In genomic region chr5:141849371-141850182, GRCh38 we compare ENCODE assay signal across 8 cellular contexts. TPM values are rescaled to one million over a fixed set of nuclear protein-coding genes. Genes with fewer than 3 reads are reported as not detected.
DNase-seq lines count a peak whose midpoint lies in the region; ATAC-seq and TF ChIP-seq lines count a peak whose summit lies in the region.

No MANE protein-coding gene starts in this region.

- H3K4me3 ChIP-seq in parathyroid adenoma (ENCODE audit: low read depth, low read length) (peak overlapping the region; percentile 98), tibial artery (peak overlapping the region; percentile 89)

- no peaks in the 10 kb centered on the region for H3K9me3 Mint-ChIP-seq in activated naive CD8-positive, alpha-beta T cell treated with anti-CD3 and anti-CD28 coated beads for 36 hours

- peaks cover 17% of the 10 kb centered on the region for H3K4me1 Mint-ChIP-seq in activated naive CD8-positive, alpha-beta T cell treated with anti-CD3 and anti-CD28 coated beads for 36 hours

- ATAC-seq in GM21786 (IDR thresholded peaks at IDR 0.05; ENCODE audit: unreplicated experiment) (peak; percentile 76), SK-N-SH treated with all-trans-retinoic acid at 6 μM for 48 hours (peak; percentile 90), Right ventricle myocardium superior (ENCODE audit: poor library complexity) (peak; percentile 96)

- peak overlapping the region; percentile 100 for H3K27ac ChIP-seq in parathyroid adenoma
- H3K27ac ChIP-seq in tibial artery, result peak overlapping the region; percentile 96 to 100

- peak overlapping the region; percentile 91 for H3K9ac ChIP-seq in parathyroid adenoma

- H3K4me1 ChIP-seq in parathyroid adenoma (peaks cover 17% of the 10 kb centered on the region), tibial artery (peaks cover 0 to 40% (median 25%) of the 10 kb centered on the region in 4 donors)

- TF ChIP-seq CTCF in parathyroid adenoma (IDR thresholded peaks at IDR 0.05), result no peak
- TF ChIP-seq CTCF in tibial artery (IDR thresholded peaks at IDR 0.05), result no peak

- H3K36me3 ChIP-seq in parathyroid adenoma (ENCODE audit: control insufficient read depth, insufficient read depth, low read length) (no peaks in the 10 kb centered on the region), tibial artery (peaks cover 0 to 14% (median 10%) of the 10 kb centered on the region in 3 donors)

- peak overlapping the region; percentile 100 for H3K4me2 ChIP-seq in parathyroid adenoma (ENCODE audit: low read length)

- H3K4me3 Mint-ChIP-seq in activated naive CD8-positive, alpha-beta T cell treated with anti-CD3 and anti-CD28 coated beads for 36 hours, result peak overlapping the region; percentile 82

- no peaks in the 10 kb centered on the region for H3K9me3 ChIP-seq in parathyroid adenoma (ENCODE audit: control insufficient read depth, low read length)
- no peaks in the 10 kb centered on the region for H3K9me3 ChIP-seq in tibial artery

- peak overlapping the region; percentile 96 for H2AFZ ChIP-seq in parathyroid adenoma

- intact Hi-C loops in Right ventricle myocardium superior (cut with DNase I) (no loop called here), tibial artery (cut with DNase I; ENCODE audit: low total_unique reads) (no loop called here)

- H3K27me3 Mint-ChIP-seq in activated naive CD8-positive, alpha-beta T cell treated with anti-CD3 and anti-CD28 coated beads for 36 hours, result peaks cover 13% of the 10 kb centered on the region

- peak overlapping the region; percentile 86 for H3K27ac Mint-ChIP-seq in activated naive CD8-positive, alpha-beta T cell treated with anti-CD3 and anti-CD28 coated beads for 36 hours

- H3K27me3 ChIP-seq in parathyroid adenoma (ENCODE audit: control insufficient read depth, insufficient read depth, low read length) (no peaks in the 10 kb centered on the region), tibial artery (no peaks in the 10 kb centered on the region)

- DNase-seq in Daoy (ENCODE audit: low read depth), result peak; percentile 85
- peak; percentile 86 for DNase-seq in LoVo (ENCODE audit: low spot score)
- peak; percentile 73 for DNase-seq in activated naive CD8-positive, alpha-beta T cell treated with anti-CD3 and anti-CD28 coated beads for 36 hours
- peak; percentile 91 for DNase-seq in Right ventricle myocardium superior
- DNase-seq in tibial artery, result peak; percentile 78 to 94

- H3K36me3 Mint-ChIP-seq in activated naive CD8-positive, alpha-beta T cell treated with anti-CD3 and anti-CD28 coated beads for 36 hours, result peaks cover 1% of the 10 kb centered on the region

- no peaks in the 10 kb centered on the region for H3K79me2 ChIP-seq in parathyroid adenoma

TF ChIP-seq in SK-N-SH treated with all-trans-retinoic acid at 6 μM for 48 hours, 23 proteins besides CTCF, POLR2A, EP300 and RAD21:
- TF ChIP-seq ZFP3 (CRISPR knock-in tag; IDR thresholded peaks at IDR 0.05) (no peak), PATZ1 (CRISPR knock-in tag; IDR thresholded peaks at IDR 0.05; ENCODE audit: borderline replicate concordance) (no peak), BACH2 (CRISPR knock-in tag; IDR thresholded peaks at IDR 0.05; ENCODE audit: borderline replicate concordance) (no peak), TCF4 (CRISPR knock-in tag; IDR thresholded peaks at IDR 0.05; ENCODE audit: borderline replicate concordance) (no peak), TOX (CRISPR knock-in tag; IDR thresholded peaks at IDR 0.05; ENCODE audit: borderline replicate concordance) (no peak), POU6F1 (CRISPR knock-in tag; IDR thresholded peaks at IDR 0.05; ENCODE audit: borderline replicate concordance, low read depth) (no peak), ZNF565 (CRISPR knock-in tag; conservative IDR thresholded peaks at IDR 0.05; ENCODE audit: low read depth) (no peak), GLIS3 (CRISPR knock-in tag; IDR thresholded peaks at IDR 0.05) (no peak), ESRRG (CRISPR knock-in tag; IDR thresholded peaks at IDR 0.05) (no peak), ARNTL (CRISPR knock-in tag; IDR thresholded peaks at IDR 0.05; ENCODE audit: borderline replicate concordance, low read depth) (no peak), ISL1 (CRISPR knock-in tag; IDR thresholded peaks at IDR 0.05) (no peak), RARB (CRISPR knock-in tag; IDR thresholded peaks at IDR 0.05) (no peak), ZC3H10 (CRISPR knock-in tag; IDR thresholded peaks at IDR 0.05) (no peak), PPARA (CRISPR knock-in tag; IDR thresholded peaks at IDR 0.05; ENCODE audit: borderline replicate concordance) (no peak), CSRNP3 (CRISPR knock-in tag; IDR thresholded peaks at IDR 0.05) (no peak)
TF ChIP-seq in SK-N-SH treated with all-trans-retinoic acid at 6 μM for 48 hours: peak in this region for 0.

RNA-seq across cellular contexts. Expression of gene PCDH1, which starts 28.6 kb away (rescaled TPM):
- total RNA-seq in Daoy (2014; rRNA removed; shearing (Covaris generic)), result 2.7 and 4.1 TPM in 2 replicates
- total RNA-seq in activated naive CD8-positive, alpha-beta T cell treated with anti-CD3 and anti-CD28 coated beads for 36 hours, result not detected
- 15.8 TPM for total RNA-seq in Right ventricle myocardium superior

Comparison
In these comparisons a context has a peak if more than half of its experiments do, and no peak if none do; other contexts are left out.
1. Peak in every context shown above with its lines: DNase-seq, ATAC-seq, H3K4me3 ChIP-seq and H3K27ac ChIP-seq.